ENCODE assay signal across 11 cellular contexts in genomic region chr1:64917907-64918306, GRCh38. TPM values are rescaled to one million over a fixed set of nuclear protein-coding genes. Genes with fewer than 3 reads are reported as not detected.
DNase-seq lines count a peak whose midpoint lies in the region; ATAC-seq and TF ChIP-seq lines count a peak whose summit lies in the region.
"Had no signal": no experiment of that assay in that cellular context is flagged by ENCODE, and none has a peak within 500 bp of the region (broad histone marks: within the 10 kb centered on the region; RNA-seq: fewer than 3 reads in every experiment).

No MANE protein-coding gene starts in this region.

- no peak overlapping the region for H2AFZ ChIP-seq in hepatocyte

- no peak overlapping the region for H3K4me3 Mint-ChIP-seq in stimulated activated memory B cell treated with anti-CD40 and anti-IgM and Interleukin-4, amounts not matched to agents 10 μg/mL and 1 μg/mL and 100 μg/mL, for 72 hours
- H3K4me3 Mint-ChIP-seq: activated CD4-positive, alpha-beta memory T cell treated with anti-CD3 and anti-CD28 coated beads, Interleukin-2, amount 10 ng/mL, durations not matched to agents 7 days and 5 days had no signal

- H3K9me3 Mint-ChIP-seq in stimulated activated memory B cell treated with anti-CD40 and anti-IgM and Interleukin-4, amounts not matched to agents 10 μg/mL and 1 μg/mL and 100 μg/mL, for 72 hours: peaks cover 5% of the 10 kb centered on the region
- H3K9me3 Mint-ChIP-seq: activated CD4-positive, alpha-beta memory T cell treated with anti-CD3 and anti-CD28 coated beads, Interleukin-2, amount 10 ng/mL, durations not matched to agents 7 days and 5 days had no signal

- H3K36me3 ChIP-seq in DOHH2 (ENCODE audit: control insufficient read depth, low read length) (no peaks in the 10 kb centered on the region), SK-N-MC (ENCODE audit: insufficient read depth, low read length) (peaks cover 13% of the 10 kb centered on the region), hepatocyte (replicated peaks; ENCODE audit: insufficient read depth, low read depth) (no peaks in the 10 kb centered on the region)

- H3F3A ChIP-seq in DOHH2 (ENCODE audit: control insufficient read depth, insufficient read depth): peaks cover 6% of the 10 kb centered on the region

- H3K4me1 ChIP-seq in DOHH2 (ENCODE audit: control insufficient read depth, low read length) (peaks cover 49% of the 10 kb centered on the region), hepatocyte (ENCODE audit: insufficient read depth) (peaks cover 48% of the 10 kb centered on the region)

- H3K27ac Mint-ChIP-seq in stimulated activated memory B cell treated with anti-CD40 and anti-IgM and Interleukin-4, amounts not matched to agents 10 μg/mL and 1 μg/mL and 100 μg/mL, for 72 hours: peak overlapping the region; percentile 72
- H3K27ac Mint-ChIP-seq: activated CD4-positive, alpha-beta memory T cell treated with anti-CD3 and anti-CD28 coated beads, Interleukin-2, amount 10 ng/mL, durations not matched to agents 7 days and 5 days had no signal

- DNase-seq in SK-N-MC (ENCODE audit: low read depth, low spot score): no peak
- no peak for DNase-seq in hepatocyte (ENCODE audit: low spot score)
- DNase-seq in SHP77 treated with DMSO at 0.1 percent for 48 hours (lab: John Stamatoyannopoulos, UW): no peak
- DNase-seq in putamen (ENCODE audit: low spot score): no peak
- DNase-seq: activated CD4-positive, alpha-beta memory T cell treated with anti-CD3 and anti-CD28 coated beads, Interleukin-2, amount 10 ng/mL, durations not matched to agents 7 days and 5 days; NCI-H1417; NCI-H82; T-helper 2 cell had no signal

- no peaks in the 10 kb centered on the region for H3K27me3 ChIP-seq in DOHH2 (ENCODE audit: control insufficient read depth, low read length)
- no peaks in the 10 kb centered on the region for H3K27me3 ChIP-seq in hepatocyte

- H3K79me2 ChIP-seq in DOHH2 (ENCODE audit: control insufficient read depth, low read length): peaks cover 91% of the 10 kb centered on the region
- H3K79me2 ChIP-seq in hepatocyte: peaks cover 76% of the 10 kb centered on the region

- peaks cover 91% of the 10 kb centered on the region for H3K4me1 Mint-ChIP-seq in stimulated activated memory B cell treated with anti-CD40 and anti-IgM and Interleukin-4, amounts not matched to agents 10 μg/mL and 1 μg/mL and 100 μg/mL, for 72 hours

- peaks cover 14% of the 10 kb centered on the region for H3K36me3 Mint-ChIP-seq in stimulated activated memory B cell treated with anti-CD40 and anti-IgM and Interleukin-4, amounts not matched to agents 10 μg/mL and 1 μg/mL and 100 μg/mL, for 72 hours

- H3K9me3 ChIP-seq in DOHH2 (ENCODE audit: control insufficient read depth, insufficient read depth, low read length) (no peaks in the 10 kb centered on the region), SK-N-MC (ENCODE audit: low read depth, low read length) (no peaks in the 10 kb centered on the region), hepatocyte (ENCODE audit: low read depth) (no peaks in the 10 kb centered on the region)

- H3K27ac ChIP-seq in DOHH2 (ENCODE audit: low read depth, low read length): no peak overlapping the region
- H3K27ac ChIP-seq in SK-N-MC: peak overlapping the region; percentile 100
- peak overlapping the region; percentile 91 for H3K27ac ChIP-seq in hepatocyte

- peak; percentile 70 for ATAC-seq in stimulated activated memory B cell treated with anti-CD40 and anti-IgM and Interleukin-4, amounts not matched to agents 10 μg/mL and 1 μg/mL and 100 μg/mL, for 72 hours
- ATAC-seq in HG03460 (IDR thresholded peaks at IDR 0.05; ENCODE audit: unreplicated experiment): no peak

- TF ChIP-seq CTCF in DOHH2 (IDR thresholded peaks at IDR 0.05; ENCODE audit: low read depth, low read length, poor library complexity, severe bottlenecking) (no peak), hepatocyte (IDR thresholded peaks at IDR 0.05; ENCODE audit: poor library complexity) (no peak)

- H3K9me2 ChIP-seq in DOHH2 (replicated peaks; ENCODE audit: control insufficient read depth, low read length): no peaks in the 10 kb centered on the region
- H3K9me2 ChIP-seq in hepatocyte (replicated peaks; ENCODE audit: insufficient read depth): no peaks in the 10 kb centered on the region

- peak overlapping the region; percentile 61 for H3K4me3 ChIP-seq in DOHH2 (ENCODE audit: low read length)
- peak overlapping the region; percentile 62 for H3K4me3 ChIP-seq in SK-N-MC
- H3K4me3 ChIP-seq in hepatocyte: no peak overlapping the region

- peak overlapping the region; percentile 72 for H3K9ac ChIP-seq in SK-N-MC (ENCODE audit: insufficient read length)

- no peaks in the 10 kb centered on the region for H3K27me3 Mint-ChIP-seq in stimulated activated memory B cell treated with anti-CD40 and anti-IgM and Interleukin-4, amounts not matched to agents 10 μg/mL and 1 μg/mL and 100 μg/mL, for 72 hours
- H3K27me3 Mint-ChIP-seq: activated CD4-positive, alpha-beta memory T cell treated with anti-CD3 and anti-CD28 coated beads, Interleukin-2, amount 10 ng/mL, durations not matched to agents 7 days and 5 days had no signal

- peaks cover 28% of the 10 kb centered on the region for H4K20me1 ChIP-seq in DOHH2 (ENCODE audit: control insufficient read depth, insufficient read depth, low read depth, low read length)
- H4K20me1 ChIP-seq in hepatocyte (ENCODE audit: insufficient read depth, poor library complexity, severe bottlenecking): peaks cover 2% of the 10 kb centered on the region

- H3K4me2 ChIP-seq in DOHH2 (ENCODE audit: low read length) (peak overlapping the region; percentile 93), hepatocyte (no peak overlapping the region)

RNA-seq across cellular contexts. Expression of gene JAK1, which starts 48.4 kb away (rescaled TPM):
- total RNA-seq in hepatocyte: 102 and 104 TPM in 2 replicates
- 60.2 and 63.5 TPM in 2 replicates for polyA plus RNA-seq in hepatocyte
